ENCODE assay signal across 8 cellular contexts in the genomic region with DNA sequence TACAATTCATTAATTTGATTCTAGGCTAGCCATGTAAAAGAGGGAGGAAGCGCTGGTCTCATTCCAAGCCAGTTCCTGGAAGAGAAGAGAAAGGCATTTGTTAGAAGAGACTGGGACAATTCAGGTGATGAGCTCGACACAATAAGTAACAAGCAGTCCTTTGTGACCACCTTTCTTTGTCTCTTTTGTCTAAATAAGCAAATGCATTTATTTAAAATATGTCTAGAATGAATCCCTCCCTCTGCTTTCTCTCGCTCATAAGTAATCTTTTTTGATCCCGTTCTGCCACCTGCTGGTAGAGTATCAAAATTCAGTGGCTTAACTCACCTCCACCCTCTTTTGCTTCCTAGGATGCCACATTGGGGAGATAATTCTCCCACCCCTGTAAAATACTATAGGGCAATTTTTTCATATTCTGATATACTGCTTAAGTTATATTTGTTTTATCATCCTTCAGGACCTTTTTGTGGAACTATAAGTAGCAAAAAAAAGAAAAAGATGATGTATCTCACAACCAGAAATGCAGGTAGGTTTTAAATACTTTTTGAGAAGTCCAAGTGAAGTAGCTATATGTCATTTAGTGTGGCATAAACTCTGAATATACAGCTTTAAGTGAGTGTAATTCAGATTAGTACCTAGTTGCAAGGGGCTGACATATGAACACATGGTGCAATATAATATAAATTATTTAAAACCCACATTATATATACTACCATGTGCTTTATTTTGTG.
A peak's percentile ranks its signal among the peaks of the same experiment; 100 is the strongest.
DNase-seq lines count a peak whose midpoint lies in the region; ATAC-seq, FAIRE-seq and TF ChIP-seq lines count a peak whose summit lies in the region.

No MANE protein-coding gene starts in this region.

- H3K27ac ChIP-seq in cardiac muscle cell (no peak overlapping the region), OCI-LY7 (ENCODE audit: low read depth, low read length, poor library complexity, severe bottlenecking) (no peak overlapping the region), small intestine (ENCODE audit: low read depth in 1 of 2, low read length in 1 of 2) (no peak overlapping the region)

- H3K36me3 ChIP-seq in cardiac muscle cell (no peaks in the 10 kb centered on the region), OCI-LY7 (ENCODE audit: insufficient read depth, low read length) (peaks cover 41% of the 10 kb centered on the region; the same call in 1 of the 2 replicates), small intestine (ENCODE audit: control insufficient read depth in 2 of 2, insufficient read depth in 2 of 2, low read length in 2 of 2) (no peaks in the 10 kb centered on the region)

- CTCF ChIA-PET in OCI-LY7 (lab: Charles Lee; ENCODE audit: unreplicated experiment) = no interaction called here

- H3K4me3 ChIP-seq in cardiac muscle cell = no peak overlapping the region
- H3K4me3 ChIP-seq in OCI-LY7 (ENCODE audit: low read depth, low read length, poor library complexity, severe bottlenecking) = no peak overlapping the region
- no peak overlapping the region for H3K4me3 ChIP-seq in small intestine (ENCODE audit: low read depth in 1 of 2, low read length in 2 of 2)

- POLR2A ChIA-PET in OCI-LY7 (lab: Charles Lee) = interaction anchor here (0.5 to 1.4 kb wide), 5 partner anchors 10 to 91 kb away, joined by 3 to 5 read pairs (median 3); no protein-coding TSS in a partner anchor

- H3K27me3 ChIP-seq in cardiac muscle cell = no peaks in the 10 kb centered on the region
- H3K27me3 ChIP-seq in small intestine (ENCODE audit: control insufficient read depth in 2 of 2, insufficient read depth in 2 of 2, low read length in 2 of 2) = no peaks in the 10 kb centered on the region

- H3K79me2 ChIP-seq in OCI-LY7 (ENCODE audit: insufficient read depth, low read depth, low read length) = no peaks in the 10 kb centered on the region

- TF ChIP-seq CTCF in cardiac muscle cell (IDR thresholded peaks at IDR 0.05; ENCODE audit: low read depth, low read length) (peak; percentile 62), OCI-LY7 (conservative IDR thresholded peaks at IDR 0.05; ENCODE audit: low read length) (peak; percentile 97)

- no peak overlapping the region for H3K4me2 ChIP-seq in OCI-LY7 (ENCODE audit: low read length)

- in situ Hi-C loops in KBM-7 (cut with MboI; ENCODE audit: low pct_unique_long_range_greater_than_20kb, low sequenced_read_pairs) = no loop called here

- 0 out of 2 replicates have a peak, but pooled peaks cover 6% of the 10 kb centered on the region for H4K20me1 ChIP-seq in OCI-LY7 (ENCODE audit: insufficient read depth, low read length)

- DNase-seq in cardiac muscle cell (ENCODE audit: low read depth in 1 of 2, low spot score in 1 of 2) (peak; percentile 60 to 72), cardiac septum (ENCODE audit: low spot score) (no peak), KBM-7 (peak; percentile 75), OCI-LY7 (ENCODE audit: low spot score) (peak; percentile 63), left ventricle myocardium superior (no peak), small intestine (peak; percentile 63)
- peak; percentile 19 for DNase-seq in activated gamma-delta T cell treated with anti-CD3 and anti-CD28 coated beads, Interleukin-2, amount 50 U/mL, for 16 hours (ENCODE audit: low read depth)

- no peak for FAIRE-seq in small intestine (lab: Jason Lieb, UNC)

- BruUV-seq in OCI-LY7 (replicated peaks; lab: Mats Ljungman, UMichigan) = no TSS peak

- H3K4me1 ChIP-seq in cardiac muscle cell (ENCODE audit: low read depth) = peaks cover 18% of the 10 kb centered on the region
- H3K4me1 ChIP-seq in OCI-LY7 (ENCODE audit: insufficient read depth, low read length, poor library complexity, severe bottlenecking) = no peaks in the 10 kb centered on the region
- no peaks in the 10 kb centered on the region for H3K4me1 ChIP-seq in small intestine (ENCODE audit: control insufficient read depth in 2 of 2, insufficient read depth in 1 of 2, low read depth in 1 of 2, low read length in 1 of 2)

- ATAC-seq in left ventricle myocardium superior = peak; percentile 46
- no peak for ATAC-seq in HG03442 (IDR thresholded peaks at IDR 0.05; ENCODE audit: unreplicated experiment)

- H2AFZ ChIP-seq in OCI-LY7 (ENCODE audit: low read length) = no peak overlapping the region

- WGBS in small intestine, 3 donors = 27 to 30% (median 29%) methylated on average over 4 of the region's 4 CpGs

- H3K9me2 ChIP-seq in OCI-LY7 (ENCODE audit: insufficient read depth, low read length) = no peaks in the 10 kb centered on the region

- intact Hi-C loops in cardiac septum (cut with DNase I) (loop anchor here (5.0 kb wide), 1 partner anchor 263 kb away; no protein-coding TSS in a partner anchor), OCI-LY7 (cut with micrococcal nuclease; ENCODE audit: unreplicated experiment) (loop anchor here (1.0 to 10.0 kb wide), 5 partner anchors 89 to 801 kb away; no protein-coding TSS in a partner anchor), left ventricle myocardium superior (cut with micrococcal nuclease) (loop anchor here (10.0 kb wide), 1 partner anchor 261 kb away; no protein-coding TSS in a partner anchor)

- H3K9me3 ChIP-seq in cardiac muscle cell (ENCODE audit: low read depth) (no peaks in the 10 kb centered on the region), OCI-LY7 (ENCODE audit: low read length) (no peaks in the 10 kb centered on the region), small intestine (ENCODE audit: control insufficient read depth, low read depth) (no peaks in the 10 kb centered on the region)

Comparison
In these comparisons a context has a peak if more than half of its experiments do, and no peak if none do; other contexts are left out.
1. DNase-seq: peak in cardiac muscle cell (2 of 2), KBM-7 (single experiment), OCI-LY7 (single experiment), activated gamma-delta T cell treated with anti-CD3 and anti-CD28 coated beads, Interleukin-2, amount 50 U/mL, for 16 hours (single experiment) and small intestine (single experiment); none in cardiac septum (single experiment) and left ventricle myocardium superior (single experiment).